Comparison of ENCODE assay signal across 22 cellular contexts in the genomic region with DNA sequence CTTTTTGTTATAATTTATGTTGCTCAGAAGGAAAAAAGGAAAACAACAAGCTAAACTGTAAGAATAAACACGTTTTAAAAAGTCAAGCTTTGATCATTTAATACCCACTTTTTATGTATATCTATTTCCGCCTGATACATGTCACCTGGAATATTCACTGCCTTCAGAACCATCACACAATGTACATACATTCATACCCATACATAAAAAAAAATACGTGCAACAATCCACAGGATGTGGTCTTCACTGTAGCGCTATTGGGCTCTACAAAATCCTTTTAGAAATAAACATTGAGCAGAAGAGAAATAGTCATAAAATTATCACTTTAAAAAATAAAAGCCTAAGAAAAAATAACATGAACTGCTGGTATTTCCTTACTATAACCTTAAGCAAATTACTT.
DNase-seq lines count a peak whose midpoint lies in the region; ATAC-seq, FAIRE-seq and TF ChIP-seq lines count a peak whose summit lies in the region.
"Had no signal": no experiment of that assay in that cellular context is flagged by ENCODE, and none has a peak within 500 bp of the region (broad histone marks: within the 10 kb centered on the region; RNA-seq: fewer than 3 reads in every experiment).

No MANE protein-coding gene starts in this region.

- peak overlapping the region; percentile 75; the same call in 1 of the 2 replicates for H3K27ac ChIP-seq in SK-N-MC
- H3K27ac ChIP-seq: BLaER1 had no signal

- peak; percentile 5 for FAIRE-seq in GM12891 (lab: Jason Lieb, UNC)
- FAIRE-seq: A204.1 had no signal

- H3K9ac ChIP-seq in SK-N-MC (ENCODE audit: insufficient read length): no peak overlapping the region
- H3K9ac ChIP-seq: BLaER1 had no signal

- no peak for TF ChIP-seq POLR2A in GM12891 (IDR thresholded peaks at IDR 0.05; ENCODE audit: low read depth, low read length)

- peak overlapping the region; percentile 3; the same call in 1 of the 2 replicates for H3K4me3 ChIP-seq in SK-N-MC
- H3K4me3 ChIP-seq: BLaER1 had no signal

- ATAC-seq in HG03432 (IDR thresholded peaks at IDR 0.05; ENCODE audit: unreplicated experiment): peak; percentile 52
- ATAC-seq in GM18498 (IDR thresholded peaks at IDR 0.05; ENCODE audit: unreplicated experiment): no peak
- no peak for ATAC-seq in GM21360 (IDR thresholded peaks at IDR 0.05; ENCODE audit: unreplicated experiment)

- DNase-seq in GM12891 (ENCODE audit: insufficient read length, low spot score): no peak
- DNase-seq in SK-N-MC (ENCODE audit: low read depth, low spot score): no peak
- no peak for DNase-seq in HuH-7.5 (ENCODE audit: low spot score)
- no peak for DNase-seq in DMS79 treated with DMSO at 0.1 percent for 48 hours (lab: John Stamatoyannopoulos, UW)
- DNase-seq: 8988T; ACHN; BE2C; C1 segment of cervical spinal cord; CD4-positive, alpha-beta memory T cell; CD4-positive, CD25-positive, alpha-beta regulatory T cell; CD8-positive, alpha-beta memory T cell; DMS 273 treated with DMSO at 0.1 percent for 48 hours; DMS153; DMS53; DMS79; EL; GDM1 had no signal

- H3K9me3 ChIP-seq in SK-N-MC (ENCODE audit: low read depth, low read length): no peaks in the 10 kb centered on the region
- H3K9me3 ChIP-seq: BE2C, BLaER1 had no signal

- H3K36me3 ChIP-seq in SK-N-MC (ENCODE audit: insufficient read depth, low read length): no peaks in the 10 kb centered on the region
- H3K36me3 ChIP-seq: BE2C, BLaER1 had no signal

TF ChIP-seq in GM12891, 5 proteins besides CTCF, POLR2A, EP300 and RAD21:
- no peak for TF ChIP-seq SPI1 (IDR thresholded peaks at IDR 0.05; ENCODE audit: low read depth, low read length)
- no peak for TF ChIP-seq TAF1 (IDR thresholded peaks at IDR 0.05; ENCODE audit: low read depth, low read length)
- TF ChIP-seq POLR2AphosphoS5 (IDR thresholded peaks at IDR 0.05; ENCODE audit: low read depth, low read length): no peak
- no peak for TF ChIP-seq PAX5 (IDR thresholded peaks at IDR 0.05; ENCODE audit: insufficient read depth, low read length, severe bottlenecking)
- TF ChIP-seq POU2F2 (IDR thresholded peaks at IDR 0.05; ENCODE audit: low read depth, low read length): no peak
